In genomic region chr18:32879497-32879896, GRCh38 we compare ENCODE assay signal across 1 cellular context.
TF ChIP-seq lines count a peak whose summit lies in the region.

No MANE protein-coding gene starts in this region.

TF ChIP-seq in GM23338, 12 proteins besides CTCF, POLR2A, EP300 and RAD21:
- no peak for TF ChIP-seq ZNF462 (CRISPR knock-in tag; IDR thresholded peaks at IDR 0.05)
- TF ChIP-seq EZH2 (IDR thresholded peaks at IDR 0.05; ENCODE audit: low read depth, unreplicated experiment), result no peak
- TF ChIP-seq ZNF114 (CRISPR knock-in tag; IDR thresholded peaks at IDR 0.05), result no peak
- TF ChIP-seq NANOG (IDR thresholded peaks at IDR 0.05; ENCODE audit: borderline replicate concordance), result no peak
- TF ChIP-seq EZH2phosphoT487 (IDR thresholded peaks at IDR 0.05; ENCODE audit: unreplicated experiment), result no peak
- no peak for TF ChIP-seq ZNF331 (CRISPR knock-in tag; IDR thresholded peaks at IDR 0.05; ENCODE audit: low read depth)
- TF ChIP-seq JUNB (IDR thresholded peaks at IDR 0.05; ENCODE audit: unreplicated experiment), result no peak
- no peak for TF ChIP-seq STAT1 (IDR thresholded peaks at IDR 0.05; ENCODE audit: unreplicated experiment)
- no peak for TF ChIP-seq POLR2AphosphoS5 (IDR thresholded peaks at IDR 0.05; ENCODE audit: low read depth)
